ENCODE assay signal across 23 cellular contexts in genomic region chr5:29016067-29016466, GRCh38.
DNase-seq lines count a peak whose midpoint lies in the region; ATAC-seq and TF ChIP-seq lines count a peak whose summit lies in the region.
"Had no signal": no experiment of that assay in that cellular context is flagged by ENCODE, and none has a peak within 500 bp of the region (broad histone marks: within the 10 kb centered on the region; RNA-seq: fewer than 3 reads in every experiment).

No MANE protein-coding gene starts in this region.

- no peak overlapping the region for H3K27ac Mint-ChIP-seq in activated T-helper 2 cell treated with anti-CD3 and anti-CD28 coated beads, Interferon-gamma antibody, Interleukin-2, Interleukin-4, amounts not matched to agents 10 μg/mL and 5 μg/mL and 100 μg/mL, durations not matched to agents 14 hours and 24 hours and 36 hours
- H3K27ac Mint-ChIP-seq: activated CD4-positive, alpha-beta T cell treated with anti-CD3 and anti-CD28 coated beads, Interleukin-2, amount 10 ng/mL, durations not matched to agents 24 days and 14 days; activated CD8-positive, alpha-beta memory T cell treated with anti-CD3 and anti-CD28 coated beads, Interleukin-2, amount 10 ng/mL, durations not matched to agents 7 days and 5 days; activated naive CD4-positive, alpha-beta T cell treated with anti-CD3 and anti-CD28 coated beads for 36 hours; activated T-cell treated with anti-CD3 and anti-CD28 coated beads, Interleukin-2, amount 50 U/mL, for 72 hours; naive B cell had no signal

- H3K4me1 ChIP-seq in mucosa of descending colon (ENCODE audit: low read depth): no peaks in the 10 kb centered on the region
- H3K4me1 ChIP-seq: BLaER1, Caco-2, left lung had no signal

- no peaks in the 10 kb centered on the region for H3K36me3 Mint-ChIP-seq in activated T-helper 2 cell treated with anti-CD3 and anti-CD28 coated beads, Interferon-gamma antibody, Interleukin-2, Interleukin-4, amounts not matched to agents 10 μg/mL and 5 μg/mL and 100 μg/mL, durations not matched to agents 14 hours and 24 hours and 36 hours (ENCODE audit: low read depth)
- H3K36me3 Mint-ChIP-seq: activated CD8-positive, alpha-beta memory T cell treated with anti-CD3 and anti-CD28 coated beads, Interleukin-2, amount 10 ng/mL, durations not matched to agents 7 days and 5 days; naive B cell had no signal

- no peak overlapping the region for H3K27ac ChIP-seq in SU-DHL-6 (ENCODE audit: low read depth, low read length)
- H3K27ac ChIP-seq: BLaER1, epithelial cell of prostate, left lung had no signal

- no peaks in the 10 kb centered on the region for H3K9me2 ChIP-seq in SU-DHL-6 (replicated peaks; ENCODE audit: insufficient read depth, low read length)

- H3K9me3 Mint-ChIP-seq in activated T-helper 2 cell treated with anti-CD3 and anti-CD28 coated beads, Interferon-gamma antibody, Interleukin-2, Interleukin-4, amounts not matched to agents 10 μg/mL and 5 μg/mL and 100 μg/mL, durations not matched to agents 14 hours and 24 hours and 36 hours: peaks cover 31% of the 10 kb centered on the region
- H3K9me3 Mint-ChIP-seq: activated CD4-positive, alpha-beta T cell treated with anti-CD3 and anti-CD28 coated beads, Interleukin-2, amount 10 ng/mL, durations not matched to agents 24 days and 14 days had no signal

- no peaks in the 10 kb centered on the region for H3K4me1 Mint-ChIP-seq in activated T-helper 2 cell treated with anti-CD3 and anti-CD28 coated beads, Interferon-gamma antibody, Interleukin-2, Interleukin-4, amounts not matched to agents 10 μg/mL and 5 μg/mL and 100 μg/mL, durations not matched to agents 14 hours and 24 hours and 36 hours (ENCODE audit: low read depth)
- H3K4me1 Mint-ChIP-seq: activated CD4-positive, alpha-beta T cell treated with anti-CD3 and anti-CD28 coated beads, Interleukin-2, amount 10 ng/mL, durations not matched to agents 24 days and 14 days; activated CD8-positive, alpha-beta memory T cell treated with anti-CD3 and anti-CD28 coated beads, Interleukin-2, amount 10 ng/mL, durations not matched to agents 7 days and 5 days; naive B cell had no signal

- H3K9me3 ChIP-seq in SU-DHL-6 (ENCODE audit: insufficient read depth, low read length) (no peaks in the 10 kb centered on the region), mucosa of descending colon (no peaks in the 10 kb centered on the region)
- H3K9me3 ChIP-seq: BLaER1, Caco-2, left lung had no signal

- H3F3A ChIP-seq in SU-DHL-6 (ENCODE audit: insufficient read depth): no peaks in the 10 kb centered on the region

- no peak overlapping the region for H3K4me2 ChIP-seq in SU-DHL-6 (ENCODE audit: low read depth, low read length, poor library complexity, severe bottlenecking)
- H3K4me2 ChIP-seq: BLaER1 had no signal

- TF ChIP-seq CTCF in SU-DHL-6 (IDR thresholded peaks at IDR 0.05; ENCODE audit: insufficient read depth, low read length, poor library complexity, severe bottlenecking): no peak
- TF ChIP-seq CTCF in mucosa of descending colon (IDR thresholded peaks at IDR 0.05): no peak

- no peak for TF ChIP-seq EP300 in Ishikawa (IDR thresholded peaks at IDR 0.05; ENCODE audit: borderline replicate concordance)

- intact Hi-C loops in mucosa of descending colon (cut with DNase I, micrococcal nuclease): no loop called here
- intact Hi-C loops in activated T-helper 2 cell treated with anti-CD3 and anti-CD28 coated beads, Interferon-gamma antibody, Interleukin-2, Interleukin-4, amounts not matched to agents 10 μg/mL and 5 μg/mL and 100 μg/mL, durations not matched to agents 14 hours and 24 hours and 36 hours (cut with micrococcal nuclease): no loop called here

- no peak overlapping the region for H3K9ac ChIP-seq in SU-DHL-6 (ENCODE audit: low read length)
- H3K9ac ChIP-seq: BLaER1 had no signal

- TF ChIP-seq RAD21 in Ishikawa (IDR thresholded peaks at IDR 0.05; ENCODE audit: low read depth): 0 out of 2 replicates have a peak, but pooled peaks have one; percentile 21

- H4K20me1 ChIP-seq in SU-DHL-6 (ENCODE audit: low read depth, low read length): no peaks in the 10 kb centered on the region
- H4K20me1 ChIP-seq: BLaER1 had no signal

- H2AFZ ChIP-seq in SU-DHL-6 (ENCODE audit: low read depth, low read length, severe bottlenecking): peak overlapping the region; percentile 62

- H3K36me3 ChIP-seq in SU-DHL-6 (ENCODE audit: low read length) (no peaks in the 10 kb centered on the region), mucosa of descending colon (ENCODE audit: low read depth) (no peaks in the 10 kb centered on the region)
- H3K36me3 ChIP-seq: BLaER1, left lung had no signal

- ATAC-seq in mucosa of descending colon: peak; percentile 53
- no peak for ATAC-seq in GM21381 (IDR thresholded peaks at IDR 0.05; ENCODE audit: unreplicated experiment)
- ATAC-seq: activated CD8-positive, alpha-beta memory T cell treated with anti-CD3 and anti-CD28 coated beads, Interleukin-2, amount 10 ng/mL, durations not matched to agents 7 days and 5 days; activated T-cell treated with anti-CD3 and anti-CD28 coated beads, Interleukin-2, amount 50 U/mL, for 72 hours; left lung; Panc1 had no signal

- H3K79me2 ChIP-seq in SU-DHL-6 (ENCODE audit: insufficient read depth, low read length): no peaks in the 10 kb centered on the region

- no peaks in the 10 kb centered on the region for H3K27me3 ChIP-seq in SU-DHL-6 (ENCODE audit: low read length)
- H3K27me3 ChIP-seq: BLaER1, left lung had no signal

- DNase-seq in NCI-H748 (lab: John Stamatoyannopoulos, UW; ENCODE audit: unreplicated experiment) (peak; percentile 37), NCI-H748 treated with DMSO at 0.1 percent for 48 hours (lab: John Stamatoyannopoulos, UW) (no peak), mucosa of descending colon (peak in 2 of 3 donors; percentile 7 to 25), NCI-H2227 treated with DMSO at 0.1 percent for 48 hours (lab: John Stamatoyannopoulos, UW) (no peak)
- DNase-seq in activated T-helper 2 cell treated with anti-CD3 and anti-CD28 coated beads, Interferon-gamma antibody, Interleukin-2, Interleukin-4, amounts not matched to agents 10 μg/mL and 5 μg/mL and 100 μg/mL, durations not matched to agents 14 hours and 24 hours and 36 hours (ENCODE audit: low spot score): no peak
- DNase-seq: activated CD4-positive, alpha-beta T cell treated with anti-CD3 and anti-CD28 coated beads, Interleukin-2, amount 10 ng/mL, durations not matched to agents 24 days and 14 days; activated CD8-positive, alpha-beta memory T cell treated with anti-CD3 and anti-CD28 coated beads, Interleukin-2, amount 10 ng/mL, durations not matched to agents 7 days and 5 days; activated naive CD4-positive, alpha-beta T cell treated with anti-CD3 and anti-CD28 coated beads for 36 hours; activated T-cell treated with anti-CD3 and anti-CD28 coated beads, Interleukin-2, amount 50 U/mL, for 72 hours; Caco-2; left lung; naive B cell; NCI-H1048; NCI-H187 treated with DMSO at 0.1 percent for 48 hours; retina; small intestine; stimulated activated CD4-positive, alpha-beta T cell treated with anti-CD3 and anti-CD28 coated beads, Interleukin-2, amount 100 ng/mL, for 24 hours had no signal

- no peaks in the 10 kb centered on the region for H3K27me3 Mint-ChIP-seq in activated T-helper 2 cell treated with anti-CD3 and anti-CD28 coated beads, Interferon-gamma antibody, Interleukin-2, Interleukin-4, amounts not matched to agents 10 μg/mL and 5 μg/mL and 100 μg/mL, durations not matched to agents 14 hours and 24 hours and 36 hours (ENCODE audit: low read depth)
- H3K27me3 Mint-ChIP-seq: activated CD4-positive, alpha-beta T cell treated with anti-CD3 and anti-CD28 coated beads, Interleukin-2, amount 10 ng/mL, durations not matched to agents 24 days and 14 days; activated CD8-positive, alpha-beta memory T cell treated with anti-CD3 and anti-CD28 coated beads, Interleukin-2, amount 10 ng/mL, durations not matched to agents 7 days and 5 days; naive B cell had no signal

- no peak overlapping the region for H3K4me3 Mint-ChIP-seq in activated T-helper 2 cell treated with anti-CD3 and anti-CD28 coated beads, Interferon-gamma antibody, Interleukin-2, Interleukin-4, amounts not matched to agents 10 μg/mL and 5 μg/mL and 100 μg/mL, durations not matched to agents 14 hours and 24 hours and 36 hours (ENCODE audit: low read depth)
- H3K4me3 Mint-ChIP-seq: activated CD4-positive, alpha-beta T cell treated with anti-CD3 and anti-CD28 coated beads, Interleukin-2, amount 10 ng/mL, durations not matched to agents 24 days and 14 days; activated CD8-positive, alpha-beta memory T cell treated with anti-CD3 and anti-CD28 coated beads, Interleukin-2, amount 10 ng/mL, durations not matched to agents 7 days and 5 days; activated naive CD4-positive, alpha-beta T cell treated with anti-CD3 and anti-CD28 coated beads for 36 hours; activated T-cell treated with anti-CD3 and anti-CD28 coated beads, Interleukin-2, amount 50 U/mL, for 72 hours; naive B cell had no signal

- H3K4me3 ChIP-seq in SU-DHL-6 (ENCODE audit: insufficient read depth, low read length, poor library complexity, severe bottlenecking) (no peak overlapping the region), mucosa of descending colon (no peak overlapping the region)
- H3K4me3 ChIP-seq: BLaER1, left lung had no signal

TF ChIP-seq in Ishikawa, 13 proteins besides CTCF, POLR2A, EP300 and RAD21 (continues in another document):
- no peak for TF ChIP-seq ZBTB7A (IDR thresholded peaks at IDR 0.05; ENCODE audit: low read depth)
- no peak for TF ChIP-seq MAX (IDR thresholded peaks at IDR 0.05)
- no peak for TF ChIP-seq TEAD4 (IDR thresholded peaks at IDR 0.05)
- TF ChIP-seq CEBPB (IDR thresholded peaks at IDR 0.05): no peak
- no peak for TF ChIP-seq TAF1 (IDR thresholded peaks at IDR 0.05; ENCODE audit: low read depth)
- TF ChIP-seq CREB1 (IDR thresholded peaks at IDR 0.05; ENCODE audit: low read depth): no peak
- TF ChIP-seq USF1 (IDR thresholded peaks at IDR 0.05): no peak
- no peak for TF ChIP-seq YY1 (IDR thresholded peaks at IDR 0.05; ENCODE audit: low read depth)

Comparison
In these comparisons a context has a peak if more than half of its experiments do, and no peak if none do; other contexts are left out.
1. DNase-seq: peak in NCI-H748 (single experiment) and mucosa of descending colon (2 of 3); none in NCI-H748 treated with DMSO at 0.1 percent for 48 hours (single experiment), NCI-H2227 treated with DMSO at 0.1 percent for 48 hours (single experiment) and activated T-helper 2 cell treated with anti-CD3 and anti-CD28 coated beads, Interferon-gamma antibody, Interleukin-2, Interleukin-4, amounts not matched to agents 10 μg/mL and 5 μg/mL and 100 μg/mL, durations not matched to agents 14 hours and 24 hours and 36 hours (single experiment).